In the genomic region with DNA sequence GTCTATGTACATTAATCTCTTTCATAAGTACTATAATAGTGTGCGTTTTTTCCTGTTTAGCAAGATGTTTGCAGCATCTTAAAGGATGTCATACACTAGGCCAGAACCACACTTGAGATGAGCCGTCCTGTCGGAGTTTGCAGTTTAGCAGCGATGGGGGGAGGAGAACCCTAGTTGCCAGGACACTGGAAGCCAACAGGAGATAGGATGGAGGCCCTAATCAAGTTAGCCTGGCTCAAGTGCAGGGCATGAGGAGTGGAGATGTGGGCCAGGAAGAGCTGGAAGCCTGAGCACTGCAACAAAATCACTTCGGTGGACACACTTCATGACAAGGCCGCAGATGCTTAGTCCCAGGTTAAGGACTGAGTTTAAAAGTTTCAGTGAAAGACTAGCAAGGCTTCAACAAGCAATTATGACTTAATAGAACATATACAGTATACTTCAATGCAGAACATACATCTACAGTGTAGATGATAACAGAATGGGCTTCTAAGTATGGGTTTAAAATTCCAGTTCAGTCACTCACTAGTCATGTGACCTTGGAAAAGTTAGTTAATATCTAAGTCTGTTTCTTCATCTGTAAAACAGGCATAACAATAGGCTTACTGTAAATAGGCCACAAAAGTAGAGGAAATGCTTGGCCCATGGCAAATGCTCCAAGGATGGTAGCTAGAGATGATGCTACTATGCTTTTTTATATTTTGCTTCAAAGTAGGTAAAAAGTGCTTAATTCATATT, we compare ENCODE assay signal across 16 cellular contexts.
DNase-seq lines count a peak whose midpoint lies in the region; ATAC-seq and TF ChIP-seq lines count a peak whose summit lies in the region.
"Had no signal": no experiment of that assay in that cellular context is flagged by ENCODE, and none has a peak within 500 bp of the region (broad histone marks: within the 10 kb centered on the region; RNA-seq: fewer than 3 reads in every experiment).

No MANE protein-coding gene starts in this region.

- intact Hi-C loops in Right ventricle myocardium superior (cut with DNase I): no loop called here
- intact Hi-C loops in uterus (cut with DNase I; ENCODE audit: low total_unique reads): no loop called here

- no peak overlapping the region for H3K4me3 Mint-ChIP-seq in chondrocyte (ENCODE audit: unreplicated experiment)

- no peaks in the 10 kb centered on the region for H3K9me3 ChIP-seq in uterus
- H3K9me3 ChIP-seq: A549 had no signal

- no peak overlapping the region for H3K4me3 ChIP-seq in uterus
- H3K4me3 ChIP-seq: A549 had no signal

- no peaks in the 10 kb centered on the region for H3K4me1 ChIP-seq in uterus
- H3K4me1 ChIP-seq: A549 had no signal

- TF ChIP-seq POLR2A in uterus (IDR thresholded peaks at IDR 0.05): no peak

- ATAC-seq in Right ventricle myocardium superior (ENCODE audit: poor library complexity) (peak; percentile 70), GM18519 (IDR thresholded peaks at IDR 0.05; ENCODE audit: low FRiP score, unreplicated experiment) (no peak)

- DNase-seq in COLO829 (ENCODE audit: low spot score) (peak; percentile 25), amniotic epithelial cell (ENCODE audit: low read depth) (peak; percentile 68), Right ventricle myocardium superior (no peak), kidney tubule cell (ENCODE audit: low spot score) (peak; percentile 22), chondrocyte (ENCODE audit: low spot score) (no peak), uterus (no peak)
- DNase-seq in NK-92 treated with Interleukin-12 subunit alpha and Interleukin-12 subunit beta, amount 100 ng/mL, for 24 hours (lab: John Stamatoyannopoulos, UW): no peak
- DNase-seq: NCI-H1417 treated with DMSO at 0.1 percent for 48 hours, NCI-H1930, NCI-H446, NCI-H69, OCI-M1 had no signal

- no peak overlapping the region for H3K27ac Mint-ChIP-seq in chondrocyte (ENCODE audit: unreplicated experiment)

- peaks cover 18% of the 10 kb centered on the region for H3K36me3 Mint-ChIP-seq in chondrocyte (ENCODE audit: low read depth)

- H3K27me3 ChIP-seq in uterus: no peaks in the 10 kb centered on the region

- no peaks in the 10 kb centered on the region for H3K36me3 ChIP-seq in uterus

- H3K9me3 Mint-ChIP-seq in chondrocyte (ENCODE audit: low read depth): no peaks in the 10 kb centered on the region

- peaks cover 14% of the 10 kb centered on the region for H3K4me1 Mint-ChIP-seq in chondrocyte (ENCODE audit: low read depth)

- TF ChIP-seq CTCF in chondrocyte (IDR thresholded peaks at IDR 0.05) (no peak), uterus (IDR thresholded peaks at IDR 0.05) (no peak)

- no peak overlapping the region for H3K27ac ChIP-seq in uterus
- H3K27ac ChIP-seq: A549, C4-2B, HL-60 had no signal

- no peaks in the 10 kb centered on the region for H3K27me3 Mint-ChIP-seq in chondrocyte (ENCODE audit: low read depth)

Comparison
In these comparisons a context has a peak if more than half of its experiments do, and no peak if none do; other contexts are left out.
1. DNase-seq: peak in COLO829 (single experiment), amniotic epithelial cell (single experiment) and kidney tubule cell (single experiment); none in Right ventricle myocardium superior (single experiment), chondrocyte (single experiment), NK-92 treated with Interleukin-12 subunit alpha and Interleukin-12 subunit beta, amount 100 ng/mL, for 24 hours (single experiment) and uterus (0 of 2).